Comparison of ENCODE assay signal across 11 cellular contexts in the genomic region with DNA sequence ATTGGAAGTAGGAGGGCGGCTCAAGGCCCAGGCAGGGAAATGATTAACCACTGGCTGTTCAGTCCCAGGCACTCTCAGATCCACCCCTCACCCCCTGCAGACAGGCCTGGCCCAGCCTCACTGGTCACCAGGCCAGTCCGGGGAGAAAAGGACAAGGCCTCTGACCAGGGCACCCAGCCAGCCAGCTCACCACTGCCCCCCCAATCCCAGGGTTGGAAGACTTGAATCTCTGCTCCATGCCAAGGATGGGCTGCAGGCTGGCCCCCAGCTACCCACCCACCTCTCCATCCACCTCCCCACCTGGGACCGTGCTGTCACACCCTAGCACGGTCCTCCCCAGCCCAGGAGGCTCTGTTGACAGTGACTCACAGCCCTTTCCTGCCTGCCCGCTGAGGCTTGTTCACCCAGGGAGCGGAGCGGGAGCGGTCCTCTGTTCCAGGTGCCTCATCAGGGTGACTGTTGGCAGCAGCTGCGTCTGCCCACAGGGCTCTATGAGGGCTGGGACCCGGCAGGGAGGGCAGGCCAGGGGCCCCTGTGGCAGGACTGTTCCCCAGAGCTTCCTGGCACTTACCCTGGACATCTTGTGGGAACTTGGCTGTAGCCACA. TPM values are rescaled to one million over a fixed set of nuclear protein-coding genes. Genes with fewer than 3 reads are reported as not detected.
DNase-seq lines count a peak whose midpoint lies in the region; ATAC-seq and TF ChIP-seq lines count a peak whose summit lies in the region.
"Had no signal": no experiment of that assay in that cellular context is flagged by ENCODE, and none has a peak within 500 bp of the region (broad histone marks: within the 10 kb centered on the region; RNA-seq: fewer than 3 reads in every experiment).

No MANE protein-coding gene starts in this region.

- H3K4me1 ChIP-seq in mammary epithelial cell (ENCODE audit: insufficient read depth, low read length): peaks cover 49% of the 10 kb centered on the region
- H3K4me1 ChIP-seq in mucosa of descending colon (ENCODE audit: low read depth): peaks cover 18% of the 10 kb centered on the region
- H3K4me1 ChIP-seq in vagina: peaks cover 32% of the 10 kb centered on the region

- H3K4me2 ChIP-seq in mammary epithelial cell (ENCODE audit: insufficient read depth, low read depth, low read length): peak overlapping the region; percentile 96

- TF ChIP-seq POLR2A in vagina (IDR thresholded peaks at IDR 0.05): peak in 1 of 2 donors; percentile 18

- TF ChIP-seq CTCF in mammary epithelial cell (conservative IDR thresholded peaks at IDR 0.05 in 1 of 2, IDR thresholded peaks at IDR 0.05 in 1 of 2; ENCODE audit: extremely low read depth in 1 of 2, insufficient read depth in 1 of 2, low read depth in 1 of 2, low read length in 2 of 2) (no peak), mucosa of descending colon (IDR thresholded peaks at IDR 0.05) (no peak), vagina (IDR thresholded peaks at IDR 0.05) (no peak), WERI-Rb-1 (IDR thresholded peaks at IDR 0.05; ENCODE audit: low read depth, low read length) (no peak)

- no peak overlapping the region for H2AFZ ChIP-seq in mammary epithelial cell (ENCODE audit: low read depth, low read length)

- intact Hi-C loops in mammary epithelial cell (cut with micrococcal nuclease) (loop anchor here (1.0 to 5.0 kb wide), 3 partner anchors 12 to 115 kb away; no protein-coding TSS in a partner anchor), mucosa of descending colon (cut with DNase I, micrococcal nuclease) (no loop called here), vagina (cut with DNase I) (no loop called here)

- H3K79me2 ChIP-seq in mammary epithelial cell (ENCODE audit: insufficient read depth, low read length): peaks cover 82% of the 10 kb centered on the region

- H3K9me3 ChIP-seq in mammary epithelial cell (replicated peaks; ENCODE audit: insufficient read depth, low read length) (no peaks in the 10 kb centered on the region), mucosa of descending colon (no peaks in the 10 kb centered on the region), vagina (no peaks in the 10 kb centered on the region), WERI-Rb-1 (ENCODE audit: severe bottlenecking) (no peaks in the 10 kb centered on the region)

- ATAC-seq in mucosa of descending colon: peak; percentile 77
- ATAC-seq in effector memory CD8-positive, alpha-beta T cell (replicated peaks): no peak
- ATAC-seq: stimulated activated memory B cell treated with anti-CD40 and anti-IgM and Interleukin-4, amounts not matched to agents 10 μg/mL and 1 μg/mL and 100 μg/mL, for 72 hours had no signal

- no TSS peak for BruUV-seq in mammary epithelial cell (replicated peaks; lab: Mats Ljungman, UMichigan)

- H3K27me3 ChIP-seq in mammary epithelial cell (ENCODE audit: insufficient read depth, low read length) (no peaks in the 10 kb centered on the region), vagina (no peaks in the 10 kb centered on the region), WERI-Rb-1 (ENCODE audit: insufficient read depth, low read depth, severe bottlenecking) (no peaks in the 10 kb centered on the region)

- no peaks in the 10 kb centered on the region for H3K36me3 Mint-ChIP-seq in effector memory CD8-positive, alpha-beta T cell (ENCODE audit: insufficient read depth)
- H3K36me3 Mint-ChIP-seq: memory B cell; stimulated activated memory B cell treated with anti-CD40 and anti-IgM and Interleukin-4, amounts not matched to agents 10 μg/mL and 1 μg/mL and 100 μg/mL, for 72 hours had no signal

- H3K4me3 Mint-ChIP-seq in effector memory CD8-positive, alpha-beta T cell: no peak overlapping the region
- H3K4me3 Mint-ChIP-seq: memory B cell; stimulated activated memory B cell treated with anti-CD40 and anti-IgM and Interleukin-4, amounts not matched to agents 10 μg/mL and 1 μg/mL and 100 μg/mL, for 72 hours had no signal

- dilution Hi-C loops in mammary epithelial cell (cut with HindIII; ENCODE audit: low sequenced_read_pairs): loop anchor here (5.0 kb wide), 3 partner anchors 50 to 80 kb away; no protein-coding TSS in a partner anchor

- no peaks in the 10 kb centered on the region for H3K9me3 Mint-ChIP-seq in effector memory CD8-positive, alpha-beta T cell
- H3K9me3 Mint-ChIP-seq: memory B cell; stimulated activated memory B cell treated with anti-CD40 and anti-IgM and Interleukin-4, amounts not matched to agents 10 μg/mL and 1 μg/mL and 100 μg/mL, for 72 hours had no signal

- peak overlapping the region; percentile 93 for H3K9ac ChIP-seq in mammary epithelial cell (ENCODE audit: insufficient read depth, low read length)

- H4K20me1 ChIP-seq in mammary epithelial cell (ENCODE audit: insufficient read depth, low read length): no peaks in the 10 kb centered on the region

- H3K4me3 ChIP-seq in mammary epithelial cell (replicated peaks in 1 of 3; ENCODE audit: insufficient read depth in 1 of 3, low read depth in 2 of 3, low read length in 3 of 3) (peak overlapping the region; percentile 88 to 90 (median 90)), mucosa of descending colon (no peak overlapping the region), vagina (peak overlapping the region in 1 of 2 donors; percentile 46), WERI-Rb-1 (ENCODE audit: low read depth, low read length) (no peak overlapping the region)

- DNase-seq in SHP77 (lab: John Stamatoyannopoulos, UW) (peak; percentile 13 to 60), SHP77 treated with DMSO at 0.1 percent for 48 hours (lab: John Stamatoyannopoulos, UW) (no peak), mammary epithelial cell (peak; percentile 92), mucosa of descending colon (peak; percentile 78 to 89 (median 88)), vagina (ENCODE audit: extremely low spot score in 2 of 2) (no peak), WERI-Rb-1 (no peak)
- DNase-seq in effector memory CD8-positive, alpha-beta T cell: no peak
- DNase-seq in stimulated activated CD4-positive, alpha-beta T cell treated with anti-CD3 and anti-CD28 coated beads, Interleukin-2, amount 100 ng/mL, for 24 hours: no peak
- DNase-seq: stimulated activated CD4-positive, alpha-beta T cell treated with anti-CD3 and anti-CD28 coated beads, Interleukin-12 subunit alpha, Interleukin-12 subunit beta, amount 100 ng/mL, for 4 hours had no signal

- in situ Hi-C loops in mammary epithelial cell (cut with MboI; ENCODE audit: low sequenced_read_pairs in 2 of 2): no loop called here

- WGBS in mammary epithelial cell (ENCODE audit: low coverage, missing lambda C conversion rate): 0% methylated on average over 2 of the region's 10 CpGs

- CTCF ChIA-PET in mammary epithelial cell (lab: Charles Lee; ENCODE audit: low non-redundant PET): no interaction called here

- peaks cover 58 to 73% of the 10 kb centered on the region in 2 donors for H3K27me3 Mint-ChIP-seq in effector memory CD8-positive, alpha-beta T cell

- H3K36me3 ChIP-seq in mammary epithelial cell (ENCODE audit: insufficient read depth, low read length) (peaks cover 8% of the 10 kb centered on the region), mucosa of descending colon (ENCODE audit: low read depth) (no peaks in the 10 kb centered on the region), vagina (no peaks in the 10 kb centered on the region), WERI-Rb-1 (no peaks in the 10 kb centered on the region)

- no peaks in the 10 kb centered on the region for H3K4me1 Mint-ChIP-seq in effector memory CD8-positive, alpha-beta T cell (ENCODE audit: low read depth in 2 of 2)
- H3K4me1 Mint-ChIP-seq: memory B cell; stimulated activated memory B cell treated with anti-CD40 and anti-IgM and Interleukin-4, amounts not matched to agents 10 μg/mL and 1 μg/mL and 100 μg/mL, for 72 hours had no signal

- H3K27ac ChIP-seq in mammary epithelial cell (ENCODE audit: insufficient read depth, low read depth, low read length): peak overlapping the region; percentile 77
- peak overlapping the region; percentile 80 for H3K27ac ChIP-seq in vagina
- no peak overlapping the region for H3K27ac ChIP-seq in WERI-Rb-1

- no peak overlapping the region for H3K27ac Mint-ChIP-seq in effector memory CD8-positive, alpha-beta T cell
- H3K27ac Mint-ChIP-seq: memory B cell; stimulated activated memory B cell treated with anti-CD40 and anti-IgM and Interleukin-4, amounts not matched to agents 10 μg/mL and 1 μg/mL and 100 μg/mL, for 72 hours had no signal

RNA-seq across cellular contexts. Expression of a gene that starts 2.2 kb away (rescaled TPM):
- total RNA-seq in mammary epithelial cell (100 to 1,000 TPM; 101 to 212 TPM), mucosa of descending colon (100 to 1,000 TPM in 2 of 3 donors, 10 to 100 TPM in 1; 86.0 to 202 (median 130) TPM), vagina (91.8 TPM)
- polyA plus RNA-seq in mammary epithelial cell: 71.7 TPM
- polyA minus RNA-seq in mammary epithelial cell: 91.3 TPM

RNA-seq across cellular contexts. Expression of a gene that starts 19.5 kb away (rescaled TPM):
- total RNA-seq in mammary epithelial cell: 1 to 10 TPM in 1 of 2 donors, under 1 TPM in 1; 0.83 to 1.3 TPM
- polyA plus RNA-seq in mammary epithelial cell: 0.19 TPM
- not detected for polyA minus RNA-seq in mammary epithelial cell
- 1 to 10 TPM in 2 of 3 donors, under 1 TPM in 1; 0.28 to 4.0 (median 2.0) TPM for total RNA-seq in mucosa of descending colon
- total RNA-seq in vagina: 9.8 TPM

RNA-seq across cellular contexts. Expression of a gene that starts 24.6 kb away (rescaled TPM):
- total RNA-seq in mammary epithelial cell (not detected), mucosa of descending colon (under 1 TPM; 0.13 to 0.64 (median 0.39) TPM), vagina (not detected)
- 0.07 TPM for polyA plus RNA-seq in mammary epithelial cell
- polyA minus RNA-seq in mammary epithelial cell: not detected

Comparison
In these comparisons a context has a peak if more than half of its experiments do, and no peak if none do; other contexts are left out.
1. DNase-seq: peak in SHP77 (2 of 2), mammary epithelial cell (single experiment) and mucosa of descending colon (3 of 3); none in SHP77 treated with DMSO at 0.1 percent for 48 hours (single experiment), vagina (0 of 2), WERI-Rb-1 (single experiment), effector memory CD8-positive, alpha-beta T cell (0 of 3) and stimulated activated CD4-positive, alpha-beta T cell treated with anti-CD3 and anti-CD28 coated beads, Interleukin-2, amount 100 ng/mL, for 24 hours (0 of 2).
2. H3K4me3 ChIP-seq: peak in mammary epithelial cell (3 of 3); none in mucosa of descending colon (single experiment) and WERI-Rb-1 (single experiment).